1 cellular context compared by ENCODE assay signal in the genomic region with DNA sequence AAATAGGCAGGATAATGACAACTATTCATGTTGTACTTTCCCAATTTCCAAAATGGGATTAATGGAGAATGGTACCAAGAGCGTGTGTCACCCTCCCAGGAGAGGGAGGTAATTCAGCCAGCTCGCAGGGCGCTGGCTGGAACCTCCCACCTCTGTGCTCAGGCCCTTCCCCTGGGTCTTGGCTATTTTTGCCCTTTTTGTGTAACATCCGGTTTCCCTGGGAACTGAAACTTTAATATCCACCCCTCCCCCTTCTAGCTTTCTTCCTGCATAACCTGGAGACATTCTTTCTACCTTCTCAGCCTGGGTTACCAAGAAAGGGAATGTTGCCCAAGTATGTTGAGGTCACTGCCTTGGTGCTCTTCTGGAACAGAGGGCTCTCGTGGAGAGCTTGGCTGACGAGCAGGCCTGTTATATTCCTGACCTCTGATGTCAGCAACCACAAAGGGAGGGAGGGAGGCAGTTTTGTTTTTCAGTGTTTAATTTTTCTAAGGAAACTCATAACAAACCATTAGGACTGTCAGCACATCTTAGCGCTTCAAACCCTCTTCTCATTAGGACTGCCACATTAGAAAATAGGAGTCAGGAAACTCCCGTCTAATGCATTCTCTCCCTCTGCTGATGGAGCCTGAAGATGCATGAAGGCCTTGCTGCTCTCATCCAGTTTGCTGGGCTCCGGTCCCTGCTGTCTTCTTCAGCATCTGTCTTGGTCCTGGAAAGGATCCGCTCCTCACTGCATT.
TF ChIP-seq lines count a peak whose summit lies in the region.

No MANE protein-coding gene starts in this region.

TF ChIP-seq in K562, 482 proteins besides CTCF, POLR2A, EP300 and RAD21 (continued from another document and continues in another):
- TF ChIP-seq, protein P1, sequence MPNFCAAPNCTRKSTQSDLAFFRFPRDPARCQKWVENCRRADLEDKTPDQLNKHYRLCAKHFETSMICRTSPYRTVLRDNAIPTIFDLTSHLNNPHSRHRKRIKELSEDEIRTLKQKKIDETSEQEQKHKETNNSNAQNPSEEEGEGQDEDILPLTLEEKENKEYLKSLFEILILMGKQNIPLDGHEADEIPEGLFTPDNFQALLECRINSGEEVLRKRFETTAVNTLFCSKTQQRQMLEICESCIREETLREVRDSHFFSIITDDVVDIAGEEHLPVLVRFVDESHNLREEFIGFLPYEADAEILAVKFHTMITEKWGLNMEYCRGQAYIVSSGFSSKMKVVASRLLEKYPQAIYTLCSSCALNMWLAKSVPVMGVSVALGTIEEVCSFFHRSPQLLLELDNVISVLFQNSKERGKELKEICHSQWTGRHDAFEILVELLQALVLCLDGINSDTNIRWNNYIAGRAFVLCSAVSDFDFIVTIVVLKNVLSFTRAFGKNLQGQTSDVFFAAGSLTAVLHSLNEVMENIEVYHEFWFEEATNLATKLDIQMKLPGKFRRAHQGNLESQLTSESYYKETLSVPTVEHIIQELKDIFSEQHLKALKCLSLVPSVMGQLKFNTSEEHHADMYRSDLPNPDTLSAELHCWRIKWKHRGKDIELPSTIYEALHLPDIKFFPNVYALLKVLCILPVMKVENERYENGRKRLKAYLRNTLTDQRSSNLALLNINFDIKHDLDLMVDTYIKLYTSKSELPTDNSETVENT (CRISPR knock-in tag; IDR thresholded peaks at IDR 0.05), result no peak
- TF ChIP-seq ZNF174 (CRISPR knock-in tag; IDR thresholded peaks at IDR 0.05), result no peak
- no peak for TF ChIP-seq ZNF699 (CRISPR knock-in tag; IDR thresholded peaks at IDR 0.05; ENCODE audit: insufficient replicate concordance)
- no peak for TF ChIP-seq ZZZ3 (IDR thresholded peaks at IDR 0.05)
- TF ChIP-seq BCL6 (CRISPR knock-in tag; IDR thresholded peaks at IDR 0.05), result no peak
- no peak for TF ChIP-seq ELF4 (CRISPR knock-in tag; IDR thresholded peaks at IDR 0.05)
- TF ChIP-seq, protein P2, sequence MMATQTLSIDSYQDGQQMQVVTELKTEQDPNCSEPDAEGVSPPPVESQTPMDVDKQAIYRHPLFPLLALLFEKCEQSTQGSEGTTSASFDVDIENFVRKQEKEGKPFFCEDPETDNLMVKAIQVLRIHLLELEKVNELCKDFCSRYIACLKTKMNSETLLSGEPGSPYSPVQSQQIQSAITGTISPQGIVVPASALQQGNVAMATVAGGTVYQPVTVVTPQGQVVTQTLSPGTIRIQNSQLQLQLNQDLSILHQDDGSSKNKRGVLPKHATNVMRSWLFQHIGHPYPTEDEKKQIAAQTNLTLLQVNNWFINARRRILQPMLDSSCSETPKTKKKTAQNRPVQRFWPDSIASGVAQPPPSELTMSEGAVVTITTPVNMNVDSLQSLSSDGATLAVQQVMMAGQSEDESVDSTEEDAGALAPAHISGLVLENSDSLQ (IDR thresholded peaks at IDR 0.05), result 0 out of 2 replicates have a peak, but pooled peaks have one; percentile 18
- TF ChIP-seq NCOR1 (IDR thresholded peaks at IDR 0.05), result 0 out of 2 replicates have a peak, but pooled peaks have one; percentile 34
- TF ChIP-seq ZNF408 (CRISPR knock-in tag; IDR thresholded peaks at IDR 0.05; ENCODE audit: low read depth), result no peak
- TF ChIP-seq, protein P3, sequence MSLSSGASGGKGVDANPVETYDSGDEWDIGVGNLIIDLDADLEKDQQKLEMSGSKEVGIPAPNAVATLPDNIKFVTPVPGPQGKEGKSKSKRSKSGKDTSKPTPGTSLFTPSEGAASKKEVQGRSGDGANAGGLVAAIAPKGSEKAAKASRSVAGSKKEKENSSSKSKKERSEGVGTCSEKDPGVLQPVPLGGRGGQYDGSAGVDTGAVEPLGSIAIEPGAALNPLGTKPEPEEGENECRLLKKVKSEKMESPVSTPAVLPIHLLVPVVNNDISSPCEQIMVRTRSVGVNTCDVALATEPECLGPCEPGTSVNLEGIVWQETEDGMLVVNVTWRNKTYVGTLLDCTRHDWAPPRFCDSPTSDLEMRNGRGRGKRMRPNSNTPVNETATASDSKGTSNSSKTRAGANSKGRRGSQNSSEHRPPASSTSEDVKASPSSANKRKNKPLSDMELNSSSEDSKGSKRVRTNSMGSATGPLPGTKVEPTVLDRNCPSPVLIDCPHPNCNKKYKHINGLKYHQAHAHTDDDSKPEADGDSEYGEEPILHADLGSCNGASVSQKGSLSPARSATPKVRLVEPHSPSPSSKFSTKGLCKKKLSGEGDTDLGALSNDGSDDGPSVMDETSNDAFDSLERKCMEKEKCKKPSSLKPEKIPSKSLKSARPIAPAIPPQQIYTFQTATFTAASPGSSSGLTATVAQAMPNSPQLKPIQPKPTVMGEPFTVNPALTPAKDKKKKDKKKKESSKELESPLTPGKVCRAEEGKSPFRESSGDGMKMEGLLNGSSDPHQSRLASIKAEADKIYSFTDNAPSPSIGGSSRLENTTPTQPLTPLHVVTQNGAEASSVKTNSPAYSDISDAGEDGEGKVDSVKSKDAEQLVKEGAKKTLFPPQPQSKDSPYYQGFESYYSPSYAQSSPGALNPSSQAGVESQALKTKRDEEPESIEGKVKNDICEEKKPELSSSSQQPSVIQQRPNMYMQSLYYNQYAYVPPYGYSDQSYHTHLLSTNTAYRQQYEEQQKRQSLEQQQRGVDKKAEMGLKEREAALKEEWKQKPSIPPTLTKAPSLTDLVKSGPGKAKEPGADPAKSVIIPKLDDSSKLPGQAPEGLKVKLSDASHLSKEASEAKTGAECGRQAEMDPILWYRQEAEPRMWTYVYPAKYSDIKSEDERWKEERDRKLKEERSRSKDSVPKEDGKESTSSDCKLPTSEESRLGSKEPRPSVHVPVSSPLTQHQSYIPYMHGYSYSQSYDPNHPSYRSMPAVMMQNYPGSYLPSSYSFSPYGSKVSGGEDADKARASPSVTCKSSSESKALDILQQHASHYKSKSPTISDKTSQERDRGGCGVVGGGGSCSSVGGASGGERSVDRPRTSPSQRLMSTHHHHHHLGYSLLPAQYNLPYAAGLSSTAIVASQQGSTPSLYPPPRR (CRISPR knock-in tag; IDR thresholded peaks at IDR 0.05; ENCODE audit: borderline replicate concordance), result no peak
- TF ChIP-seq ZNF134 (CRISPR knock-in tag; conservative IDR thresholded peaks at IDR 0.05), result no peak
- TF ChIP-seq, protein P4, sequence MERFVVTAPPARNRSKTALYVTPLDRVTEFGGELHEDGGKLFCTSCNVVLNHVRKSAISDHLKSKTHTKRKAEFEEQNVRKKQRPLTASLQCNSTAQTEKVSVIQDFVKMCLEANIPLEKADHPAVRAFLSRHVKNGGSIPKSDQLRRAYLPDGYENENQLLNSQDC (CRISPR knock-in tag; IDR thresholded peaks at IDR 0.05), result no peak
- TF ChIP-seq TAF1 (IDR thresholded peaks at IDR 0.05; ENCODE audit: control insufficient read depth, extremely low read depth, insufficient read depth, low read length, severe bottlenecking), result no peak
- no peak for TF ChIP-seq NBN (IDR thresholded peaks at IDR 0.05; ENCODE audit: low read depth)
- peak; percentile 48; the same call in 1 of the 2 replicates for TF ChIP-seq DMBX1 (CRISPR knock-in tag; IDR thresholded peaks at IDR 0.05; ENCODE audit: borderline replicate concordance)
- TF ChIP-seq ETV1 (tag; conservative IDR thresholded peaks at IDR 0.05; ENCODE audit: low read depth), result peak; percentile 88
- TF ChIP-seq SRSF1 (IDR thresholded peaks at IDR 0.05; ENCODE audit: low read depth, low read length), result no peak
- no peak for TF ChIP-seq FOXJ2 (tag; IDR thresholded peaks at IDR 0.05)
- TF ChIP-seq MBD2 (IDR thresholded peaks at IDR 0.05; ENCODE audit: borderline replicate concordance, low read depth), result no peak
- no peak for TF ChIP-seq CEBPG (CRISPR knock-in tag; IDR thresholded peaks at IDR 0.05)
- peak; percentile 16 to 47; a peak in 2 of 4 replicates for TF ChIP-seq CEBPG (tag; conservative IDR thresholded peaks at IDR 0.05 in 1 of 2, IDR thresholded peaks at IDR 0.05 in 1 of 2)
- TF ChIP-seq, protein P5, sequence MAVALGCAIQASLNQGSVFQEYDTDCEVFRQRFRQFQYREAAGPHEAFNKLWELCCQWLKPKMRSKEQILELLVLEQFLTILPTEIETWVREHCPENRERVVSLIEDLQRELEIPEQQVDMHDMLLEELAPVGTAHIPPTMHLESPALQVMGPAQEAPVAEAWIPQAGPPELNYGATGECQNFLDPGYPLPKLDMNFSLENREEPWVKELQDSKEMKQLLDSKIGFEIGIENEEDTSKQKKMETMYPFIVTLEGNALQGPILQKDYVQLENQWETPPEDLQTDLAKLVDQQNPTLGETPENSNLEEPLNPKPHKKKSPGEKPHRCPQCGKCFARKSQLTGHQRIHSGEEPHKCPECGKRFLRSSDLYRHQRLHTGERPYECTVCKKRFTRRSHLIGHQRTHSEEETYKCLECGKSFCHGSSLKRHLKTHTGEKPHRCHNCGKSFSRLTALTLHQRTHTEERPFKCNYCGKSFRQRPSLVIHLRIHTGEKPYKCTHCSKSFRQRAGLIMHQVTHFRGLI (CRISPR knock-in tag; IDR thresholded peaks at IDR 0.05), result no peak
- no peak for TF ChIP-seq HDGF (IDR thresholded peaks at IDR 0.05)
- TF ChIP-seq PCBP2 (IDR thresholded peaks at IDR 0.05; ENCODE audit: low read depth, low read length, poor library complexity, severe bottlenecking), result no peak
- no peak for TF ChIP-seq HMG20B (CRISPR knock-in tag; IDR thresholded peaks at IDR 0.05)
- TF ChIP-seq ZNF830 (CRISPR knock-in tag; IDR thresholded peaks at IDR 0.05), result no peak
- no peak for TF ChIP-seq ZNF274 (IDR thresholded peaks at IDR 0.05; ENCODE audit: borderline replicate concordance, low read depth, low read length)
- no peak for TF ChIP-seq XRCC4 (IDR thresholded peaks at IDR 0.05; ENCODE audit: extremely low read depth, insufficient read depth, insufficient read length)
- TF ChIP-seq ZNF311 (CRISPR knock-in tag; IDR thresholded peaks at IDR 0.05), result no peak
- no peak for TF ChIP-seq ZNF780A (CRISPR knock-in tag; IDR thresholded peaks at IDR 0.05)
- no peak for TF ChIP-seq ETV5 (CRISPR knock-in tag; IDR thresholded peaks at IDR 0.05; ENCODE audit: low read depth)
- TF ChIP-seq RBM25 (IDR thresholded peaks at IDR 0.05; ENCODE audit: low read depth, low read length, severe bottlenecking), result no peak
- TF ChIP-seq POLR2B (IDR thresholded peaks at IDR 0.05; ENCODE audit: low read depth, partially characterized antibody), result no peak
- TF ChIP-seq, protein P6, sequence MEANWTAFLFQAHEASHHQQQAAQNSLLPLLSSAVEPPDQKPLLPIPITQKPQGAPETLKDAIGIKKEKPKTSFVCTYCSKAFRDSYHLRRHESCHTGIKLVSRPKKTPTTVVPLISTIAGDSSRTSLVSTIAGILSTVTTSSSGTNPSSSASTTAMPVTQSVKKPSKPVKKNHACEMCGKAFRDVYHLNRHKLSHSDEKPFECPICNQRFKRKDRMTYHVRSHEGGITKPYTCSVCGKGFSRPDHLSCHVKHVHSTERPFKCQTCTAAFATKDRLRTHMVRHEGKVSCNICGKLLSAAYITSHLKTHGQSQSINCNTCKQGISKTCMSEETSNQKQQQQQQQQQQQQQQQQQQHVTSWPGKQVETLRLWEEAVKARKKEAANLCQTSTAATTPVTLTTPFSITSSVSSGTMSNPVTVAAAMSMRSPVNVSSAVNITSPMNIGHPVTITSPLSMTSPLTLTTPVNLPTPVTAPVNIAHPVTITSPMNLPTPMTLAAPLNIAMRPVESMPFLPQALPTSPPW (CRISPR knock-in tag; IDR thresholded peaks at IDR 0.05), result peak; percentile 60
- TF ChIP-seq CBFB (CRISPR knock-in tag; IDR thresholded peaks at IDR 0.05), result no peak
- TF ChIP-seq ZNF75A (CRISPR knock-in tag; IDR thresholded peaks at IDR 0.05), result no peak
- no peak for TF ChIP-seq FOXM1 (IDR thresholded peaks at IDR 0.05; ENCODE audit: low read depth)
- TF ChIP-seq FOXM1 (CRISPR knock-in tag; IDR thresholded peaks at IDR 0.05; ENCODE audit: low read depth), result no peak
- TF ChIP-seq, protein P7, sequence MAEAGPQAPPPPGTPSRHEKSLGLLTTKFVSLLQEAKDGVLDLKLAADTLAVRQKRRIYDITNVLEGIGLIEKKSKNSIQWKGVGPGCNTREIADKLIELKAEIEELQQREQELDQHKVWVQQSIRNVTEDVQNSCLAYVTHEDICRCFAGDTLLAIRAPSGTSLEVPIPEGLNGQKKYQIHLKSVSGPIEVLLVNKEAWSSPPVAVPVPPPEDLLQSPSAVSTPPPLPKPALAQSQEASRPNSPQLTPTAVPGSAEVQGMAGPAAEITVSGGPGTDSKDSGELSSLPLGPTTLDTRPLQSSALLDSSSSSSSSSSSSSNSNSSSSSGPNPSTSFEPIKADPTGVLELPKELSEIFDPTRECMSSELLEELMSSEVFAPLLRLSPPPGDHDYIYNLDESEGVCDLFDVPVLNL (CRISPR knock-in tag; IDR thresholded peaks at IDR 0.05; ENCODE audit: low read depth), result no peak
- TF ChIP-seq, protein P8, sequence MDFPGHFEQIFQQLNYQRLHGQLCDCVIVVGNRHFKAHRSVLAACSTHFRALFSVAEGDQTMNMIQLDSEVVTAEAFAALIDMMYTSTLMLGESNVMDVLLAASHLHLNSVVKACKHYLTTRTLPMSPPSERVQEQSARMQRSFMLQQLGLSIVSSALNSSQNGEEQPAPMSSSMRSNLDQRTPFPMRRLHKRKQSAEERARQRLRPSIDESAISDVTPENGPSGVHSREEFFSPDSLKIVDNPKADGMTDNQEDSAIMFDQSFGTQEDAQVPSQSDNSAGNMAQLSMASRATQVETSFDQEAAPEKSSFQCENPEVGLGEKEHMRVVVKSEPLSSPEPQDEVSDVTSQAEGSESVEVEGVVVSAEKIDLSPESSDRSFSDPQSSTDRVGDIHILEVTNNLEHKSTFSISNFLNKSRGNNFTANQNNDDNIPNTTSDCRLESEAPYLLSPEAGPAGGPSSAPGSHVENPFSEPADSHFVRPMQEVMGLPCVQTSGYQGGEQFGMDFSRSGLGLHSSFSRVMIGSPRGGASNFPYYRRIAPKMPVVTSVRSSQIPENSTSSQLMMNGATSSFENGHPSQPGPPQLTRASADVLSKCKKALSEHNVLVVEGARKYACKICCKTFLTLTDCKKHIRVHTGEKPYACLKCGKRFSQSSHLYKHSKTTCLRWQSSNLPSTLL (IDR thresholded peaks at IDR 0.05), result no peak
- no peak for TF ChIP-seq NUFIP1 (IDR thresholded peaks at IDR 0.05; ENCODE audit: partially characterized antibody)
- TF ChIP-seq PTRF (tag; IDR thresholded peaks at IDR 0.05), result no peak
- TF ChIP-seq RNF2 (IDR thresholded peaks at IDR 0.05), result no peak
- TF ChIP-seq, protein P9, sequence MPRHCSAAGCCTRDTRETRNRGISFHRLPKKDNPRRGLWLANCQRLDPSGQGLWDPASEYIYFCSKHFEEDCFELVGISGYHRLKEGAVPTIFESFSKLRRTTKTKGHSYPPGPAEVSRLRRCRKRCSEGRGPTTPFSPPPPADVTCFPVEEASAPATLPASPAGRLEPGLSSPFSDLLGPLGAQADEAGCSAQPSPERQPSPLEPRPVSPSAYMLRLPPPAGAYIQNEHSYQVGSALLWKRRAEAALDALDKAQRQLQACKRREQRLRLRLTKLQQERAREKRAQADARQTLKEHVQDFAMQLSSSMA (CRISPR knock-in tag; IDR thresholded peaks at IDR 0.05), result no peak
- TF ChIP-seq KDM2B (CRISPR knock-in tag; IDR thresholded peaks at IDR 0.05), result no peak
- TF ChIP-seq, protein P10, sequence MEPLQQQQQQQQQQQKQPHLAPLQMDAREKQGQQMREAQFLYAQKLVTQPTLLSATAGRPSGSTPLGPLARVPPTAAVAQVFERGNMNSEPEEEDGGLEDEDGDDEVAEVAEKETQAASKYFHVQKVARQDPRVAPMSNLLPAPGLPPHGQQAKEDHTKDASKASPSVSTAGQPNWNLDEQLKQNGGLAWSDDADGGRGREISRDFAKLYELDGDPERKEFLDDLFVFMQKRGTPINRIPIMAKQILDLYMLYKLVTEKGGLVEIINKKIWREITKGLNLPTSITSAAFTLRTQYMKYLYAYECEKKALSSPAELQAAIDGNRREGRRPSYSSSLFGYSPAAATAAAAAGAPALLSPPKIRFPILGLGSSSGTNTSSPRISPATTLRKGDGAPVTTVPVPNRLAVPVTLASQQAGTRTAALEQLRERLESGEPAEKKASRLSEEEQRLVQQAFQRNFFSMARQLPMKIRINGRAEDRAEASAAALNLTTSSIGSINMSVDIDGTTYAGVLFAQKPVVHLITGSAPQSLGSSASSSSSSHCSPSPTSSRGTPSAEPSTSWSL (CRISPR knock-in tag; IDR thresholded peaks at IDR 0.05; ENCODE audit: borderline replicate concordance), result no peak
- TF ChIP-seq ARID2 (IDR thresholded peaks at IDR 0.05), result no peak
- no peak for TF ChIP-seq FUS (optimal IDR thresholded peaks at IDR 0.05; ENCODE audit: low read depth, low read length)
